ENCODE assay signal across 9 cellular contexts in the genomic region with DNA sequence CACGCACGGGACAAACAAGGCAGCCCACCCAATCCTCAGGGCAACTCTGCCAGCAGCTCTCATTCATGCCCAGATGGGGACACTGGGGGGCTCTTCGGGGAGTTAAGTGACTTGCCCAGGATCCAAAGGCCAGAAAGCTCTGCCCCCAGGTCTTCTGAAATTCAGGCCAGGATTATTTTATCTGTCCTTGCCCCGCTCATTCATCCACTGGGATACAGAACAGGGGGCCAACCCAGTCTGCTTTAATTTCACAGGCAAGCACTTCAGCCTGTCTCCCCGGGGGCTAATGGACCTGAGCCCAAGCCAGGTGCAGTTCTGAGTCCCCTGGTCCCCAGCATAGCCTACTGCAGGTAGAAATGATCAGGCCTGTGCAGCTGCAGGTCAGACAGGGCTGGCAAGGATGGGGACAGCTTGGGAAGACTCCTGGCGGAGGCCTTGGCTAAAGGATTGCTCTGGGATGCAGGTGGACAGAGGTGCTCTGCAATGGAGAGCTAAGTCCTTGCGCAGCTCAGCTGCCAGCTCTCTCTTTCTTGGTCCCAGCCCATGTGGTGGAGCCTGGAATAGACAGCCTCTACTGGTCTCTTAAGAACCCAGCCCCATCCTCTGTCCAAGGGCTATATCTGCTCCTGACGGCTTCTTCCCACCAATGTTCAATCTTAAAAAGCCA. TPM values are rescaled to one million over a fixed set of nuclear protein-coding genes. Genes with fewer than 3 reads are reported as not detected.
A peak's percentile ranks its signal among the peaks of the same experiment; 100 is the strongest.
DNase-seq lines count a peak whose midpoint lies in the region; ATAC-seq, FAIRE-seq and TF ChIP-seq lines count a peak whose summit lies in the region.
"Had no signal": no experiment of that assay in that cellular context is flagged by ENCODE, and none has a peak within 500 bp of the region (broad histone marks: within the 10 kb centered on the region; RNA-seq: fewer than 3 reads in every experiment).

No MANE protein-coding gene starts in this region.

- H3K36me3 ChIP-seq in HEK293 (ENCODE audit: control insufficient read depth in 2 of 2, insufficient read depth in 1 of 2, low read length in 2 of 2) (peaks cover 0 to 31% of the 10 kb centered on the region in 2 experiments; a peak in 1 of 3 replicates), astrocyte (ENCODE audit: insufficient read depth, low read length) (peaks cover 2% of the 10 kb centered on the region), muscle layer of duodenum (ENCODE audit: control insufficient read depth in 1 of 2, insufficient read depth in 2 of 2, low read length in 2 of 2) (peaks cover 13 to 24% of the 10 kb centered on the region in 2 donors)

- peaks cover 11% of the 10 kb centered on the region for H3K9me3 ChIP-seq in AG04450 (ENCODE audit: control insufficient read depth, insufficient read depth, low read length)
- no peaks in the 10 kb centered on the region for H3K9me3 ChIP-seq in HEK293 (ENCODE audit: control insufficient read depth, insufficient read depth, low read depth, low read length)
- no peaks in the 10 kb centered on the region for H3K9me3 ChIP-seq in astrocyte (ENCODE audit: insufficient read depth, low read depth, low read length)
- H3K9me3 ChIP-seq in muscle layer of duodenum (ENCODE audit: control insufficient read depth in 1 of 2, low read length in 2 of 2), result no peaks in the 10 kb centered on the region

- H3K27ac Mint-ChIP-seq in astrocyte (ENCODE audit: unreplicated experiment), result no peak overlapping the region

- peak overlapping the region; percentile 88 for H3K4me2 ChIP-seq in astrocyte (ENCODE audit: low read length)

- H3K79me2 ChIP-seq in astrocyte (ENCODE audit: insufficient read depth, low read length), result no peaks in the 10 kb centered on the region

- POLR2A ChIA-PET in AG04450 (lab: Yijun Ruan, JAX) (interaction anchor here (0.5 to 1.9 kb wide), 10 partner anchors 8 to 259 kb away, joined by 3 to 13 read pairs (median 5); a partner anchor contains a TSS), HEK293 (lab: Yijun Ruan, JAX) (interaction anchor here (0.8 kb wide), 1 partner anchor 33 kb away, joined by 3 read pairs; no protein-coding TSS in a partner anchor)

- H3K4me1 ChIP-seq in HEK293 (ENCODE audit: control insufficient read depth, insufficient read depth, low read length), result 0 out of 2 replicates have a peak, but pooled peaks cover 3% of the 10 kb centered on the region
- H3K4me1 ChIP-seq in astrocyte (ENCODE audit: insufficient read depth, low read length), result peaks cover 6% of the 10 kb centered on the region
- H3K4me1 ChIP-seq in muscle layer of duodenum (ENCODE audit: control insufficient read depth in 1 of 2, insufficient read depth in 2 of 2, low read length in 2 of 2), result peaks cover 0 to 32% of the 10 kb centered on the region in 2 donors

- H3K4me3 ChIP-seq in AG04450 (ENCODE audit: low read depth, low read length) (peak overlapping the region; percentile 63; the same call in 1 of the 2 replicates), HEK293 (ENCODE audit: low read depth, low read length) (no peak overlapping the region), astrocyte (ENCODE audit: insufficient read depth, low read depth, low read length) (no peak overlapping the region), muscle layer of duodenum (ENCODE audit: low read depth in 1 of 2, low read length in 2 of 2) (peak overlapping the region; percentile 61 to 82)

- DNase-seq in AG04450 (ENCODE audit: low read depth, low spot score), result no peak
- no peak for DNase-seq in astrocyte (ENCODE audit: low read depth)
- no peak for DNase-seq in G401 (ENCODE audit: low spot score)
- no peak for DNase-seq in SW480 (ENCODE audit: low spot score)
- no peak for DNase-seq in NK-92 treated with Interleukin-12 subunit alpha and Interleukin-12 subunit beta, amount 100 ng/mL, for 24 hours (lab: John Stamatoyannopoulos, UW)
- DNase-seq: stimulated activated CD4-positive, alpha-beta T cell treated with anti-CD3 and anti-CD28 coated beads, Interleukin-2, amount 100 ng/mL, for 48 hours had no signal

- CTCF ChIA-PET in AG04450 (lab: Charles Lee) (interaction anchor here (0.7 to 2.2 kb wide), 9 partner anchors 9 to 191 kb away, joined by 3 to 9 read pairs (median 3); a partner anchor contains a TSS), HEK293 (lab: Yijun Ruan, JAX) (interaction anchor here (0.7 to 7.4 kb wide), 6 partner anchors 10 to 256 kb away, joined by 3 to 155 read pairs (median 6); a partner anchor contains a TSS)

- FAIRE-seq in astrocyte (lab: Jason Lieb, UNC), result no peak

- peaks cover 37% of the 10 kb centered on the region for H4K20me1 ChIP-seq in astrocyte (ENCODE audit: insufficient read depth, low read length)

- H3K27ac ChIP-seq in AG04450 (ENCODE audit: low read depth, low read length) (no peak overlapping the region), HEK293 (ENCODE audit: extremely low read depth, low read depth, low read length) (no peak overlapping the region), astrocyte (ENCODE audit: low read depth, low read length) (no peak overlapping the region), muscle layer of duodenum (ENCODE audit: low read length) (no peak overlapping the region)

- peak overlapping the region; percentile 75 for H3K4me3 Mint-ChIP-seq in astrocyte (ENCODE audit: unreplicated experiment)

- no peak for ATAC-seq in HG03196 (IDR thresholded peaks at IDR 0.05; ENCODE audit: unreplicated experiment)

- in situ Hi-C loops in G401 (cut with HindIII; ENCODE audit: low sequenced_read_pairs), result no loop called here

- TF ChIP-seq CTCF in AG04450 (IDR thresholded peaks at IDR 0.05; ENCODE audit: low read depth, low read length) (no peak), HEK293 (tag by site-specific recombination; IDR thresholded peaks at IDR 0.05) (no peak), astrocyte (IDR thresholded peaks at IDR 0.05; ENCODE audit: insufficient read depth, low read depth, low read length) (no peak)

- no peaks in the 10 kb centered on the region for H3K4me1 Mint-ChIP-seq in astrocyte (ENCODE audit: low read depth, unreplicated experiment)

- H2AFZ ChIP-seq in astrocyte (ENCODE audit: low read depth, low read length), result peak overlapping the region; percentile 81

- H3K9ac ChIP-seq in astrocyte (ENCODE audit: low read length), result no peak overlapping the region

- H3K27me3 Mint-ChIP-seq in astrocyte (ENCODE audit: low read depth, unreplicated experiment), result peaks cover 41% of the 10 kb centered on the region

- peaks cover 12% of the 10 kb centered on the region for H3K27me3 ChIP-seq in AG04450 (ENCODE audit: control insufficient read depth, insufficient read depth, low read length)
- H3K27me3 ChIP-seq in astrocyte (ENCODE audit: insufficient read depth, low read length), result peaks cover 25% of the 10 kb centered on the region
- no peaks in the 10 kb centered on the region for H3K27me3 ChIP-seq in muscle layer of duodenum (ENCODE audit: low read depth, low read length)

- H3K9me3 Mint-ChIP-seq in astrocyte (ENCODE audit: unreplicated experiment), result peaks cover 4% of the 10 kb centered on the region

- peaks cover 16% of the 10 kb centered on the region for H3K36me3 Mint-ChIP-seq in astrocyte (ENCODE audit: low read depth, unreplicated experiment)

TF ChIP-seq in HEK293, 187 proteins besides CTCF, POLR2A, EP300 and RAD21:
- no peak for TF ChIP-seq ZNF529 (tag by site-specific recombination; IDR thresholded peaks at IDR 0.05; ENCODE audit: insufficient replicate concordance)
- peak; percentile 22; the same call in 1 of the 2 replicates for TF ChIP-seq ZNF335 (tag by site-specific recombination; conservative IDR thresholded peaks at IDR 0.05)

RNA-seq across cellular contexts. Expression of a gene that starts 0.8 kb away (rescaled TPM):
- 18.6 and 25.6 TPM in 2 replicates for polyA plus RNA-seq in AG04450 (2011; rRNA removed)
- 20.3 and 21.7 TPM in 2 replicates for polyA minus RNA-seq in AG04450 (2011; rRNA and poly(A)+ RNA removed)
- 7.6 and 9.4 TPM in 2 replicates for total RNA-seq in astrocyte
- 0.55 TPM in 1 of 2 replicates, not detected in the other for total RNA-seq in G401 (2014; rRNA removed; shearing (Covaris generic))

RNA-seq across cellular contexts. Expression of a gene that starts 8.1 kb away (rescaled TPM):
- 9.4 and 10.9 TPM in 2 replicates for polyA plus RNA-seq in AG04450 (2011; rRNA removed)
- polyA minus RNA-seq in AG04450 (2011; rRNA and poly(A)+ RNA removed), result 3.7 and 4.6 TPM in 2 replicates
- total RNA-seq in astrocyte, result 10.1 and 11.0 TPM in 2 replicates
- 8.8 and 15.4 TPM in 2 replicates for total RNA-seq in G401 (2014; rRNA removed; shearing (Covaris generic))

RNA-seq across cellular contexts. Expression of a gene that starts 8.2 kb away (rescaled TPM):
- 2.7 and 3.2 TPM in 2 replicates for polyA plus RNA-seq in AG04450 (2011; rRNA removed)
- polyA minus RNA-seq in AG04450 (2011; rRNA and poly(A)+ RNA removed), result 2.1 TPM in 2 replicates
- 5.6 and 6.8 TPM in 2 replicates for total RNA-seq in astrocyte
- 8.2 and 10.4 TPM in 2 replicates for total RNA-seq in G401 (2014; rRNA removed; shearing (Covaris generic))

RNA-seq across cellular contexts. Expression of a gene that starts 13.0 kb away (rescaled TPM):
- 0.82 and 1.0 TPM in 2 replicates for polyA plus RNA-seq in AG04450 (2011; rRNA removed)
- polyA minus RNA-seq in AG04450 (2011; rRNA and poly(A)+ RNA removed), result 1.5 and 2.6 TPM in 2 replicates
- 4.4 and 4.5 TPM in 2 replicates for total RNA-seq in astrocyte
- 17.8 and 17.9 TPM in 2 replicates for total RNA-seq in G401 (2014; rRNA removed; shearing (Covaris generic))

RNA-seq across cellular contexts. Expression of a gene that starts 18.8 kb away (rescaled TPM):
- polyA plus RNA-seq in AG04450 (2011; rRNA removed), result 8.2 and 10.7 TPM in 2 replicates
- polyA minus RNA-seq in AG04450 (2011; rRNA and poly(A)+ RNA removed), result 3.9 and 4.7 TPM in 2 replicates
- 9.5 and 10.9 TPM in 2 replicates for total RNA-seq in astrocyte
- total RNA-seq in G401 (2014; rRNA removed; shearing (Covaris generic)), result 13.4 and 17.5 TPM in 2 replicates

Comparison
In these comparisons a context has a peak if more than half of its experiments do, and no peak if none do; other contexts are left out.
1. H3K4me3 ChIP-seq: peak in AG04450 (single experiment) and muscle layer of duodenum (2 of 2); none in HEK293 (single experiment) and astrocyte (single experiment).